9 cellular contexts compared by ENCODE assay signal in genomic region chr2:211093743-211094303, GRCh38.
DNase-seq lines count a peak whose midpoint lies in the region; ATAC-seq, FAIRE-seq and TF ChIP-seq lines count a peak whose summit lies in the region.
"Had no signal": no experiment of that assay in that cellular context is flagged by ENCODE, and none has a peak within 500 bp of the region (broad histone marks: within the 10 kb centered on the region; RNA-seq: fewer than 3 reads in every experiment).

No MANE protein-coding gene starts in this region.

- H3K4me3 ChIP-seq in SU-DHL-6 (ENCODE audit: insufficient read depth, low read length, poor library complexity, severe bottlenecking), result no peak overlapping the region
- H3K4me3 ChIP-seq in mesendoderm (ENCODE audit: low read length), result no peak overlapping the region

- no peaks in the 10 kb centered on the region for H3K27me3 ChIP-seq in SU-DHL-6 (ENCODE audit: low read length)
- H3K27me3 ChIP-seq in mesendoderm (ENCODE audit: insufficient read depth, low read length, poor library complexity), result no peaks in the 10 kb centered on the region

- H3K9ac ChIP-seq in SU-DHL-6 (ENCODE audit: low read length) (no peak overlapping the region), mesendoderm (ENCODE audit: low read length) (no peak overlapping the region)

- no peak overlapping the region for H3K4ac ChIP-seq in mesendoderm (ENCODE audit: low read depth, low read length)

- H3K27ac Mint-ChIP-seq in activated T-helper 17 cell treated with anti-CD3 and anti-CD28 coated beads, Interleukin-2, amount 50 U/mL, for 72 hours, result no peak overlapping the region

- H2AFZ ChIP-seq in SU-DHL-6 (ENCODE audit: low read depth, low read length, severe bottlenecking), result no peak overlapping the region

- no peak overlapping the region for H3K18ac ChIP-seq in mesendoderm (ENCODE audit: low read length)

- TF ChIP-seq CTCF in SU-DHL-6 (IDR thresholded peaks at IDR 0.05; ENCODE audit: insufficient read depth, low read length, poor library complexity, severe bottlenecking), result peak; percentile 30

- no peaks in the 10 kb centered on the region for H3K27me3 Mint-ChIP-seq in activated T-helper 17 cell treated with anti-CD3 and anti-CD28 coated beads, Interleukin-2, amount 50 U/mL, for 72 hours

- no peaks in the 10 kb centered on the region for H3K4me1 Mint-ChIP-seq in activated T-helper 17 cell treated with anti-CD3 and anti-CD28 coated beads, Interleukin-2, amount 50 U/mL, for 72 hours

- H3K23ac ChIP-seq in mesendoderm (ENCODE audit: low read length), result no peak overlapping the region

- H2AK5ac ChIP-seq in mesendoderm (ENCODE audit: low read length), result no peak overlapping the region

- no peak overlapping the region for H2BK120ac ChIP-seq in mesendoderm (ENCODE audit: low read depth, low read length)

- H3K79me2 ChIP-seq in SU-DHL-6 (ENCODE audit: insufficient read depth, low read length) (no peaks in the 10 kb centered on the region), mesendoderm (ENCODE audit: control insufficient read depth, insufficient read depth, low read length) (no peaks in the 10 kb centered on the region)

- no peak overlapping the region for H3K4me2 ChIP-seq in SU-DHL-6 (ENCODE audit: low read depth, low read length, poor library complexity, severe bottlenecking)
- H3K4me2 ChIP-seq in mesendoderm (ENCODE audit: low read length), result no peak overlapping the region

- no peak overlapping the region for H3K56ac ChIP-seq in mesendoderm (ENCODE audit: low read length)

- no peak overlapping the region for H4K8ac ChIP-seq in mesendoderm (ENCODE audit: low read depth, low read length)

- H3K27ac ChIP-seq in SU-DHL-6 (ENCODE audit: low read depth, low read length) (no peak overlapping the region), mesendoderm (ENCODE audit: low read depth, low read length) (no peak overlapping the region)

- H3F3A ChIP-seq in SU-DHL-6 (ENCODE audit: insufficient read depth), result no peaks in the 10 kb centered on the region

- peaks cover 4% of the 10 kb centered on the region for H3K9me3 Mint-ChIP-seq in activated T-helper 17 cell treated with anti-CD3 and anti-CD28 coated beads, Interleukin-2, amount 50 U/mL, for 72 hours

- ATAC-seq in HG02759 (IDR thresholded peaks at IDR 0.05; ENCODE audit: unreplicated experiment), result peak; percentile 59
- ATAC-seq in left colon, result no peak
- ATAC-seq in activated T-helper 17 cell treated with anti-CD3 and anti-CD28 coated beads, Interleukin-2, amount 50 U/mL, for 72 hours (replicated peaks), result no peak
- no peak for ATAC-seq in HG02798 (IDR thresholded peaks at IDR 0.05; ENCODE audit: poor library complexity, unreplicated experiment)

- H3K9me3 ChIP-seq in SU-DHL-6 (ENCODE audit: insufficient read depth, low read length), result no peaks in the 10 kb centered on the region

- H4K5ac ChIP-seq in mesendoderm (ENCODE audit: low read length), result no peak overlapping the region

- no peak overlapping the region for H2BK5ac ChIP-seq in mesendoderm (ENCODE audit: low read length)

- H3K36me3 ChIP-seq in SU-DHL-6 (ENCODE audit: low read length) (no peaks in the 10 kb centered on the region), mesendoderm (ENCODE audit: control insufficient read depth, insufficient read depth, low read length) (no peaks in the 10 kb centered on the region)

- no peaks in the 10 kb centered on the region for H3K4me1 ChIP-seq in mesendoderm (ENCODE audit: control insufficient read depth, low read depth, low read length)

- no peaks in the 10 kb centered on the region for H3K9me2 ChIP-seq in SU-DHL-6 (replicated peaks; ENCODE audit: insufficient read depth, low read length)

- no CpG with 5 or more reads among the region's 3 CpGs for WGBS in mesendoderm (ENCODE audit: extremely low coverage, insufficient coverage, low lambda C conversion rate)

- DNase-seq in GM18507 (ENCODE audit: extremely low spot score, insufficient read length, low read depth) (no peak), mesendoderm (peak; percentile 3), left colon (no peak)
- DNase-seq: activated CD8-positive, alpha-beta memory T cell treated with anti-CD3 and anti-CD28 coated beads, Interleukin-2, amount 50 U/mL, for 48 hours; NCI-H446 had no signal

- H3K4me3 Mint-ChIP-seq in activated T-helper 17 cell treated with anti-CD3 and anti-CD28 coated beads, Interleukin-2, amount 50 U/mL, for 72 hours, result no peak overlapping the region

- intact Hi-C loops in left colon (cut with DNase I, micrococcal nuclease), result no loop called here

- no peaks in the 10 kb centered on the region for H3K36me3 Mint-ChIP-seq in activated T-helper 17 cell treated with anti-CD3 and anti-CD28 coated beads, Interleukin-2, amount 50 U/mL, for 72 hours (ENCODE audit: low read depth)

- no peaks in the 10 kb centered on the region for H4K20me1 ChIP-seq in SU-DHL-6 (ENCODE audit: low read depth, low read length)

- H2BK15ac ChIP-seq in mesendoderm (replicated peaks; ENCODE audit: low read depth), result no peak overlapping the region

- no peaks in the 10 kb centered on the region for H3K79me1 ChIP-seq in mesendoderm (ENCODE audit: low read length)

- FAIRE-seq in GM18507 (lab: Jason Lieb, UNC), result peak; percentile 56
